Comparison of ENCODE assay signal across 20 cellular contexts in the genomic region with DNA sequence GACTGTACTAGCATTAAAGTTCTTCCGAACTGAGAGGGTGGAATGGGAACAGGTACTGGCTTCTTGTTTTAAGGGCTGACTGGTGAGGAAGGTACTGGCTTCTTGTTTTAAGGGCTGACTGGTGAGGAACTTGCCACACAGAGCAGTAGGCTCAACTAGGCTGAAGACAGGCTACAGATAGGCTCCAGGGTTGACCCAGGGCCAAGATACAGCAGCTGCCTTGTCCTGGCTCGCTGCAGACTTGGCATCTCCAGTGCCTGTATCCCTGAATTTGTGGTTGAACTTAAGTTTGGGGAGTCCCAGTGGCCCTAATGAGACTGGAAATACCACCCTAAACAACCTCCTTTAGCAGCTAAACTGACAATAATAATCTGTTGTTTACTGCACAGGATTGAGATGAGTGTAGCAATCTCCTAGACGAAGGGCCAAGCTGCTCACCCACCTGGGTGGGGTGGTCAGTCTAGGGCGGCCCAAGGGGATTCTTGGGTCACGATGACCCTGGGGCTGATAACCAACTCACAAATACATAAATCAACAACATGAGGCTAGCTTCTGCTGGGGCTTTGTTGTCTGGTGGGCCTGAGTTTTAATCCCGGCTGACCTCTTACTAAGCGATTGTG.
"Had no signal": no experiment of that assay in that cellular context is flagged by ENCODE, and none has a peak within 500 bp of the region (broad histone marks: within the 10 kb centered on the region; RNA-seq: fewer than 3 reads in every experiment).

No MANE protein-coding gene starts in this region.

- H3K4me3 ChIP-seq: coronary artery, esophagus squamous epithelium, hepatocyte, left lung, lung, sigmoid colon, skin epidermis, spleen, suprapubic skin, transverse colon, vagina had no signal

- H3K9me3 ChIP-seq: esophagus squamous epithelium, left lung, neutrophil, sigmoid colon, spleen, suprapubic skin, transverse colon, vagina had no signal

- H3K4me1 ChIP-seq: esophagus squamous epithelium, left lung, parathyroid adenoma, sigmoid colon, spleen, suprapubic skin, transverse colon had no signal

- H3K27me3 ChIP-seq: esophagus squamous epithelium, hepatocyte, left lung, neutrophil, sigmoid colon, spleen, suprapubic skin, transverse colon, vagina had no signal

- ATAC-seq: effector memory CD8-positive, alpha-beta T cell; left lung; stimulated activated naive B cell treated with anti-CD40 and anti-IgM and Interleukin-4, amounts not matched to agents 10 μg/mL and 1 μg/mL and 100 μg/mL, for 72 hours had no signal

- H3K36me3 ChIP-seq: esophagus squamous epithelium, left lung, neutrophil, sigmoid colon, suprapubic skin, transverse colon, vagina had no signal

- H3K27ac ChIP-seq: coronary artery, esophagus squamous epithelium, hepatocyte, left lung, neutrophil, parathyroid adenoma, sigmoid colon, skin epidermis, spleen, suprapubic skin, transverse colon, vagina had no signal

- H3K9ac ChIP-seq: parathyroid adenoma had no signal

- H3K79me2 ChIP-seq: hepatocyte, parathyroid adenoma had no signal

- H2AFZ ChIP-seq: hepatocyte, parathyroid adenoma had no signal

- DNase-seq: effector memory CD8-positive, alpha-beta T cell; erythroblast; esophagus squamous epithelium; foreskin melanocyte; kidney; left lung; naive B cell; sigmoid colon; spleen; stimulated activated CD4-positive, alpha-beta T cell treated with anti-CD3 and anti-CD28 coated beads, Interleukin-2, amount 100 ng/mL, for 48 hours; stimulated activated naive B cell treated with anti-CD40 and anti-IgM and Interleukin-4, amounts not matched to agents 10 μg/mL and 1 μg/mL and 100 μg/mL, for 72 hours; transverse colon had no signal

- H3K4me2 ChIP-seq: hepatocyte had no signal
